12 cellular contexts compared by ENCODE assay signal in genomic region chr4:154073107-154073817, GRCh38.
A peak's percentile ranks its signal among the peaks of the same experiment; 100 is the strongest.
DNase-seq lines count a peak whose midpoint lies in the region; FAIRE-seq and TF ChIP-seq lines count a peak whose summit lies in the region.
"Had no signal": no experiment of that assay in that cellular context is flagged by ENCODE, and none has a peak within 500 bp of the region (broad histone marks: within the 10 kb centered on the region; RNA-seq: fewer than 3 reads in every experiment).

No MANE protein-coding gene starts in this region.

- H3K36me3 ChIP-seq in breast epithelium, result no peaks in the 10 kb centered on the region
- H3K36me3 ChIP-seq in H1 (ENCODE audit: control insufficient read depth in 2 of 4, insufficient read depth in 4 of 4, low read length in 3 of 4), result no peaks in the 10 kb centered on the region
- H3K36me3 ChIP-seq: adrenal gland, BE2C had no signal

- WGBS in H1 (ENCODE audit: extremely low coverage in 1 of 2, insufficient coverage in 1 of 2, insufficient read length in 1 of 2, insufficient replicate concordance in 2 of 2, low coverage in 1 of 2, low lambda C conversion rate in 2 of 2, missing lambda C conversion rate in 1 of 2), 2 experiments, result 86% methylated on average over 4 of the region's 4 CpGs; no CpG with 5 or more reads in 1 of the 2 experiments

- H3K4me3 ChIP-seq in breast epithelium, result no peak overlapping the region
- H3K4me3 ChIP-seq in H1 (ENCODE audit: extremely low read depth in 1 of 4, insufficient read depth in 2 of 4, low read depth in 3 of 4, low read length in 4 of 4), result no peak overlapping the region
- H3K4me3 ChIP-seq: adrenal gland had no signal

- no peak for TF ChIP-seq POLR2A in breast epithelium (IDR thresholded peaks at IDR 0.05)
- TF ChIP-seq POLR2A in H1 (IDR thresholded peaks at IDR 0.05; ENCODE audit: control extremely low read depth in 1 of 2, low read depth in 2 of 2, low read length in 2 of 2), result no peak

- peaks cover 8% of the 10 kb centered on the region for H3K9me3 Mint-ChIP-seq in MCF 10A (ENCODE audit: unreplicated experiment)
- H3K9me3 Mint-ChIP-seq in activated T-helper 1 cell treated with anti-CD3 and anti-CD28 coated beads, Interleukin-12 subunit alpha, Interleukin-12 subunit beta, Interleukin-2, Interleukin-4 antibody, amounts not matched to agents 30 ng/mL and 10 ng/mL and 1 ng/mL, durations not matched to agents 14 hours and 24 hours and 36 hours, result peaks cover 4% of the 10 kb centered on the region
- H3K9me3 Mint-ChIP-seq in activated CD4-positive, alpha-beta memory T cell treated with anti-CD3 and anti-CD28 coated beads, Interleukin-2, amount 10 ng/mL, durations not matched to agents 7 days and 5 days, result no peaks in the 10 kb centered on the region

- H4K20me1 ChIP-seq in H1 (replicated peaks in 1 of 2; ENCODE audit: control insufficient read depth in 1 of 2, insufficient read depth in 2 of 2, low read length in 2 of 2), result no peaks in the 10 kb centered on the region

- intact Hi-C loops in MCF 10A (cut with micrococcal nuclease) (loop anchor here (5.0 to 10.0 kb wide), 2 partner anchors 94 to 242 kb away; no protein-coding TSS in a partner anchor), breast epithelium (cut with DNase I; ENCODE audit: low total_unique reads) (no loop called here)
- intact Hi-C loops in activated T-helper 1 cell treated with anti-CD3 and anti-CD28 coated beads, Interleukin-12 subunit alpha, Interleukin-12 subunit beta, Interleukin-2, Interleukin-4 antibody, amounts not matched to agents 30 ng/mL and 10 ng/mL and 1 ng/mL, durations not matched to agents 14 hours and 24 hours and 36 hours (cut with micrococcal nuclease), result no loop called here

- no peak overlapping the region for H2BK20ac ChIP-seq in H1 (ENCODE audit: low read length)

- H2AK5ac ChIP-seq in H1 (ENCODE audit: low read depth, low read length), result no peak overlapping the region

- no peak overlapping the region for H3K27ac Mint-ChIP-seq in MCF 10A (ENCODE audit: low read depth, unreplicated experiment)
- H3K27ac Mint-ChIP-seq in activated T-helper 1 cell treated with anti-CD3 and anti-CD28 coated beads, Interleukin-12 subunit alpha, Interleukin-12 subunit beta, Interleukin-2, Interleukin-4 antibody, amounts not matched to agents 30 ng/mL and 10 ng/mL and 1 ng/mL, durations not matched to agents 14 hours and 24 hours and 36 hours, result no peak overlapping the region
- no peak overlapping the region for H3K27ac Mint-ChIP-seq in activated CD4-positive, alpha-beta memory T cell treated with anti-CD3 and anti-CD28 coated beads, Interleukin-2, amount 10 ng/mL, durations not matched to agents 7 days and 5 days

- no peaks in the 10 kb centered on the region for H3K4me1 ChIP-seq in breast epithelium
- H3K4me1 ChIP-seq in H1 (replicated peaks in 1 of 4; ENCODE audit: control insufficient read depth in 3 of 4, insufficient read depth in 4 of 4, low read length in 3 of 4), result no peaks in the 10 kb centered on the region
- H3K4me1 ChIP-seq: adrenal gland, BE2C had no signal

- no peak overlapping the region for H3K18ac ChIP-seq in H1 (ENCODE audit: extremely low read depth, low read length)

- TF ChIP-seq EP300 in H1 (IDR thresholded peaks at IDR 0.05; ENCODE audit: borderline replicate concordance in 1 of 2, low read depth in 2 of 2, low read length in 2 of 2), result no peak

- TF ChIP-seq RAD21 in H1 (IDR thresholded peaks at IDR 0.05 in 1 of 2, conservative IDR thresholded peaks at IDR 0.05 in 1 of 2; ENCODE audit: low read depth in 2 of 2, low read length in 2 of 2), result no peak

- H3K4me2 ChIP-seq in H1 (ENCODE audit: insufficient read depth in 1 of 2, low read depth in 2 of 2, low read length in 2 of 2), result no peak overlapping the region

- BruUV-seq in MCF 10A (replicated peaks; lab: Mats Ljungman, UMichigan), result no TSS peak

- no peak overlapping the region for H2BK12ac ChIP-seq in H1 (ENCODE audit: low read depth, low read length)

- H2BK120ac ChIP-seq in H1 (replicated peaks; ENCODE audit: low read depth, low read length), result no peak overlapping the region

- H3K79me2 ChIP-seq in H1 (ENCODE audit: control insufficient read depth in 1 of 2, insufficient read depth in 2 of 2, low read length in 2 of 2), result no peaks in the 10 kb centered on the region

- H3K4me1 Mint-ChIP-seq in MCF 10A (ENCODE audit: insufficient read depth, unreplicated experiment), result peaks cover 13% of the 10 kb centered on the region
- H3K4me1 Mint-ChIP-seq in activated T-helper 1 cell treated with anti-CD3 and anti-CD28 coated beads, Interleukin-12 subunit alpha, Interleukin-12 subunit beta, Interleukin-2, Interleukin-4 antibody, amounts not matched to agents 30 ng/mL and 10 ng/mL and 1 ng/mL, durations not matched to agents 14 hours and 24 hours and 36 hours (ENCODE audit: low read depth), result no peaks in the 10 kb centered on the region
- H3K4me1 Mint-ChIP-seq in activated CD4-positive, alpha-beta memory T cell treated with anti-CD3 and anti-CD28 coated beads, Interleukin-2, amount 10 ng/mL, durations not matched to agents 7 days and 5 days, result no peaks in the 10 kb centered on the region

- CTCF ChIA-PET in MCF 10A (lab: Yijun Ruan, JAX) (interaction anchor here (0.7 kb wide), 1 partner anchor 42 kb away, joined by 3 read pairs; no protein-coding TSS in a partner anchor), H1 (lab: Charles Lee; ENCODE audit: partially characterized antibody) (interaction anchor here (3.2 to 8.6 kb wide), 2 partner anchors 9 to 24 kb away, joined by 11 to 51 read pairs; no protein-coding TSS in a partner anchor)
- CTCF ChIA-PET in activated CD4-positive, alpha-beta memory T cell treated with anti-CD3 and anti-CD28 coated beads, Interleukin-2, amount 10 ng/mL, durations not matched to agents 7 days and 5 days (lab: Charles Lee), result no interaction called here

- no peak overlapping the region for H3K27ac ChIP-seq in breast epithelium
- no peak overlapping the region for H3K27ac ChIP-seq in H1 (ENCODE audit: low read depth, low read length)
- H3K27ac ChIP-seq: adrenal gland had no signal

- no peak for FAIRE-seq in H1 (lab: Jason Lieb, UNC)
- no peak for FAIRE-seq in urothelium cell line (lab: Jason Lieb, UNC)

- TF ChIP-seq CTCF in MCF 10A (IDR thresholded peaks at IDR 0.05; ENCODE audit: unreplicated experiment) (no peak), breast epithelium (IDR thresholded peaks at IDR 0.05) (no peak), H1 (IDR thresholded peaks at IDR 0.05; ENCODE audit: control extremely low read depth in 1 of 3, insufficient read depth in 1 of 3, low read depth in 1 of 3, low read length in 3 of 3) (no peak)

- H3K4ac ChIP-seq in H1 (replicated peaks; ENCODE audit: insufficient read length, low read depth, low read length), result no peak overlapping the region

- no peaks in the 10 kb centered on the region for H3K79me1 ChIP-seq in H1 (ENCODE audit: low read depth, low read length)

- no peaks in the 10 kb centered on the region for H3K27me3 Mint-ChIP-seq in MCF 10A (ENCODE audit: insufficient read depth, unreplicated experiment)
- H3K27me3 Mint-ChIP-seq in activated T-helper 1 cell treated with anti-CD3 and anti-CD28 coated beads, Interleukin-12 subunit alpha, Interleukin-12 subunit beta, Interleukin-2, Interleukin-4 antibody, amounts not matched to agents 30 ng/mL and 10 ng/mL and 1 ng/mL, durations not matched to agents 14 hours and 24 hours and 36 hours (ENCODE audit: insufficient read depth), result peaks cover 1% of the 10 kb centered on the region
- H3K27me3 Mint-ChIP-seq in activated CD4-positive, alpha-beta memory T cell treated with anti-CD3 and anti-CD28 coated beads, Interleukin-2, amount 10 ng/mL, durations not matched to agents 7 days and 5 days, result no peaks in the 10 kb centered on the region

- POLR2A ChIA-PET in MCF 10A (lab: Yijun Ruan, JAX), result interaction anchor here (0.5 to 1.2 kb wide), 4 partner anchors 12 to 392 kb away, joined by 4 read pairs; no protein-coding TSS in a partner anchor
- POLR2A ChIA-PET in H1 (lab: Charles Lee; ENCODE audit: partially characterized antibody), result no interaction called here
- POLR2A ChIA-PET in activated CD4-positive, alpha-beta memory T cell treated with anti-CD3 and anti-CD28 coated beads, Interleukin-2, amount 10 ng/mL, durations not matched to agents 7 days and 5 days (lab: Charles Lee), result no interaction called here

- no peak overlapping the region for H3K4me3 Mint-ChIP-seq in MCF 10A (ENCODE audit: unreplicated experiment)
- H3K4me3 Mint-ChIP-seq in activated T-helper 1 cell treated with anti-CD3 and anti-CD28 coated beads, Interleukin-12 subunit alpha, Interleukin-12 subunit beta, Interleukin-2, Interleukin-4 antibody, amounts not matched to agents 30 ng/mL and 10 ng/mL and 1 ng/mL, durations not matched to agents 14 hours and 24 hours and 36 hours, result no peak overlapping the region
- no peak overlapping the region for H3K4me3 Mint-ChIP-seq in activated CD4-positive, alpha-beta memory T cell treated with anti-CD3 and anti-CD28 coated beads, Interleukin-2, amount 10 ng/mL, durations not matched to agents 7 days and 5 days

- H4K91ac ChIP-seq in H1 (replicated peaks; ENCODE audit: insufficient read length, low read length), result no peak overlapping the region

- no peak overlapping the region for H2BK5ac ChIP-seq in H1 (ENCODE audit: low read depth, low read length)

- no peak overlapping the region for H2AFZ ChIP-seq in H1 (ENCODE audit: low read length)

- H3K9me3 ChIP-seq in breast epithelium, result no peaks in the 10 kb centered on the region
- no peaks in the 10 kb centered on the region for H3K9me3 ChIP-seq in H1 (ENCODE audit: insufficient read depth in 2 of 2, low read depth in 1 of 2, low read length in 1 of 2)
- H3K9me3 ChIP-seq: adrenal gland, BE2C had no signal

- H3K14ac ChIP-seq in H1 (ENCODE audit: insufficient read length), result no peak overlapping the region

- H3K9ac ChIP-seq in H1 (replicated peaks in 1 of 4; ENCODE audit: extremely low read depth in 1 of 4, low read depth in 3 of 4, low read length in 3 of 4), result no peak overlapping the region

- H4K5ac ChIP-seq in H1 (ENCODE audit: insufficient read length, low read depth, low read length), result no peak overlapping the region

- H3K36me3 Mint-ChIP-seq in MCF 10A (ENCODE audit: insufficient read depth, unreplicated experiment), result peaks cover 4% of the 10 kb centered on the region
- H3K36me3 Mint-ChIP-seq in activated T-helper 1 cell treated with anti-CD3 and anti-CD28 coated beads, Interleukin-12 subunit alpha, Interleukin-12 subunit beta, Interleukin-2, Interleukin-4 antibody, amounts not matched to agents 30 ng/mL and 10 ng/mL and 1 ng/mL, durations not matched to agents 14 hours and 24 hours and 36 hours (ENCODE audit: low read depth), result no peaks in the 10 kb centered on the region
- H3K36me3 Mint-ChIP-seq in activated CD4-positive, alpha-beta memory T cell treated with anti-CD3 and anti-CD28 coated beads, Interleukin-2, amount 10 ng/mL, durations not matched to agents 7 days and 5 days (ENCODE audit: low read depth), result no peaks in the 10 kb centered on the region

- no peak overlapping the region for H3K56ac ChIP-seq in H1 (replicated peaks; ENCODE audit: insufficient read length, low read depth, low read length)

- H3K23ac ChIP-seq in H1 (ENCODE audit: insufficient read length), result no peak overlapping the region

- DNase-seq in MCF 10A (ENCODE audit: unreplicated experiment) (peak; percentile 76), breast epithelium (ENCODE audit: low spot score in 2 of 2) (no peak), HPDE6-E6E7 (ENCODE audit: extremely low spot score) (peak; percentile 13), H1 (ENCODE audit: low read depth in 1 of 2, low spot score in 2 of 2) (no peak), urothelium cell line (ENCODE audit: low spot score) (peak; percentile 42), NCI-H1092 treated with DMSO at 0.1 percent for 48 hours (lab: John Stamatoyannopoulos, UW) (no peak)
- no peak for DNase-seq in activated T-helper 1 cell treated with anti-CD3 and anti-CD28 coated beads, Interleukin-12 subunit alpha, Interleukin-12 subunit beta, Interleukin-2, Interleukin-4 antibody, amounts not matched to agents 30 ng/mL and 10 ng/mL and 1 ng/mL, durations not matched to agents 14 hours and 24 hours and 36 hours (ENCODE audit: low spot score)
- DNase-seq in activated CD4-positive, alpha-beta memory T cell treated with anti-CD3 and anti-CD28 coated beads, Interleukin-2, amount 10 ng/mL, durations not matched to agents 7 days and 5 days, result no peak
- DNase-seq: adrenal gland, BE2C, NCI-H2171 treated with DMSO at 0.1 percent for 48 hours, T-helper 2 cell had no signal

- H4K8ac ChIP-seq in H1 (ENCODE audit: extremely low read depth, insufficient read depth, low read length), result no peak overlapping the region

- H3K23me2 ChIP-seq in H1 (ENCODE audit: low read depth, low read length), result no peaks in the 10 kb centered on the region

- H2BK15ac ChIP-seq in H1 (ENCODE audit: low read length), result peak overlapping the region; percentile 85; the same call in 1 of the 2 replicates

- H3K27me3 ChIP-seq in breast epithelium, result no peaks in the 10 kb centered on the region
- H3K27me3 ChIP-seq in H1 (replicated peaks in 1 of 4; ENCODE audit: control insufficient read depth in 3 of 4, extremely low read depth in 1 of 4, insufficient read depth in 3 of 4, low read length in 3 of 4), result no peaks in the 10 kb centered on the region
- H3K27me3 ChIP-seq: adrenal gland, BE2C had no signal

Comparison
In these comparisons a context has a peak if more than half of its experiments do, and no peak if none do; other contexts are left out.
1. DNase-seq: peak in MCF 10A (single experiment), HPDE6-E6E7 (single experiment) and urothelium cell line (single experiment); none in breast epithelium (0 of 2), H1 (0 of 2), activated T-helper 1 cell treated with anti-CD3 and anti-CD28 coated beads, Interleukin-12 subunit alpha, Interleukin-12 subunit beta, Interleukin-2, Interleukin-4 antibody, amounts not matched to agents 30 ng/mL and 10 ng/mL and 1 ng/mL, durations not matched to agents 14 hours and 24 hours and 36 hours (single experiment), NCI-H1092 treated with DMSO at 0.1 percent for 48 hours (single experiment) and activated CD4-positive, alpha-beta memory T cell treated with anti-CD3 and anti-CD28 coated beads, Interleukin-2, amount 10 ng/mL, durations not matched to agents 7 days and 5 days (single experiment).